In genomic region chr14:92288994-92289393, GRCh38 we compare ENCODE assay signal across 9 cellular contexts. TPM values are rescaled to one million over a fixed set of nuclear protein-coding genes. Genes with fewer than 3 reads are reported as not detected.
"Had no signal": no experiment of that assay in that cellular context is flagged by ENCODE, and none has a peak within 500 bp of the region (broad histone marks: within the 10 kb centered on the region; RNA-seq: fewer than 3 reads in every experiment).

No MANE protein-coding gene starts in this region.

- H3K27ac ChIP-seq: GM23248 had no signal

- H3K4me1 ChIP-seq: HAP-1 had no signal

- DNase-seq: GM23248, GOT3, H7, IMR-90, KG1 had no signal

- ATAC-seq: K562 had no signal

RNA-seq across cellular contexts. Expression of gene SLC24A4, which starts 34.0 kb away (rescaled TPM):
- total RNA-seq: GM23248, H4, HT-29, IMR-90, K562 had no signal
- polyA plus RNA-seq: GM23248, IMR-90, K562 had no signal
